35 cellular contexts compared by ENCODE assay signal in the genomic region with DNA sequence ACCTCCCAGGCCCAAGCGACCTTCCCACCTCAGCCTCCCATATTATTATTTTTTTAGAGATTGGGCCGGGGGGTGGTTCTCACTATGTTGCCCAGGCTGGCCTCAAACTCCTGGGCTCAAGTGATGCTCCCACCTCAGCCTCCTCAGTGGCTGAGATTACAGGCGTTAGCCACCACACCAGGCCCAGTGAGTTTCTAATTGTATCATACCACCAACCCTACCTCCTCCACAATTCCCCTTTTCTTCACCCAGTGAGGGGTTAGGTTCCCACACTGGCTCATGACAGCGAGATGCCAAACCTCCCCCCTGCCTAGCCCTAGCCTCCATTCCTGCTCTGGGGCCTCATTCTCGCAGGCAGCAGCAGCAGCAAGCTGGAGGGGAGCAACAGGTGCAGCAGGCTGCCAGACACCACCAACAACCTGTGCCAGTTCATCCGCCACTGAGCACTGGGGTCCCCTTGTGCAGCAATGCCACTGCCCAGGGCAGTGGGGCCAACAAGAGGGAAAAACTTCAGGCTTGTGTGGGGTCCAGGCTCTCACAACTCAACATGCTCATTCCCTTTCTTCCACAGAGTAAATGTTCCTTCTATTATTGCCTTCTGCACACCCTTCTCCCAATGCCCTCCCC. TPM values are rescaled to one million over a fixed set of nuclear protein-coding genes. Genes with fewer than 3 reads are reported as not detected.
"Had no signal": no experiment of that assay in that cellular context is flagged by ENCODE, and none has a peak within 500 bp of the region (broad histone marks: within the 10 kb centered on the region; RNA-seq: fewer than 3 reads in every experiment).

No MANE protein-coding gene starts in this region.

- H3K4me3 ChIP-seq: breast epithelium, gastrocnemius medialis, hepatocyte, skin epidermis, uterus had no signal

- H3K27me3 ChIP-seq: breast epithelium, gastrocnemius medialis, hepatocyte, neutrophil, uterus had no signal

- H3K9me3 Mint-ChIP-seq: activated CD4-positive, alpha-beta memory T cell treated with anti-CD3 and anti-CD28 coated beads, Interleukin-2, amount 10 ng/mL, durations not matched to agents 7 days and 5 days; activated CD4-positive, alpha-beta T cell treated with anti-CD3 and anti-CD28 coated beads, Interleukin-2, amount 10 ng/mL, durations not matched to agents 7 days and 5 days; activated naive CD4-positive, alpha-beta T cell treated with anti-CD3 and anti-CD28 coated beads, Interleukin-2, amount 50 U/mL, for 72 hours; nephron; stimulated activated naive CD8-positive, alpha-beta T cell treated with anti-CD3 and anti-CD28 coated beads, Interleukin-15, amount 100 ng/mL, for 72 hours; type B pancreatic cell; WTC11 had no signal

- H3K9me3 ChIP-seq: breast epithelium, gastrocnemius medialis, neutrophil, uterus had no signal

- H3K36me3 Mint-ChIP-seq: activated naive CD4-positive, alpha-beta T cell treated with anti-CD3 and anti-CD28 coated beads, Interleukin-2, amount 50 U/mL, for 72 hours; WTC11 had no signal

- H3K36me3 ChIP-seq: breast epithelium, gastrocnemius medialis, uterus had no signal

- FAIRE-seq: colon, endometrium, kidney had no signal

- H3K4me3 Mint-ChIP-seq: activated CD4-positive, alpha-beta memory T cell treated with anti-CD3 and anti-CD28 coated beads, Interleukin-2, amount 10 ng/mL, durations not matched to agents 7 days and 5 days; activated CD4-positive, alpha-beta T cell treated with anti-CD3 and anti-CD28 coated beads, Interleukin-2, amount 10 ng/mL, durations not matched to agents 7 days and 5 days; nephron; stimulated activated naive CD8-positive, alpha-beta T cell treated with anti-CD3 and anti-CD28 coated beads, Interleukin-15, amount 100 ng/mL, for 72 hours; type B pancreatic cell; WTC11 had no signal

- DNase-seq: activated CD4-positive, alpha-beta memory T cell treated with anti-CD3 and anti-CD28 coated beads, Interleukin-2, amount 10 ng/mL, durations not matched to agents 7 days and 5 days; activated CD4-positive, alpha-beta T cell treated with anti-CD3 and anti-CD28 coated beads for 1 hour; activated CD4-positive, alpha-beta T cell treated with anti-CD3 and anti-CD28 coated beads, Interleukin-2, amount 10 ng/mL, durations not matched to agents 7 days and 5 days; activated CD8-positive, alpha-beta memory T cell treated with anti-CD3 and anti-CD28 coated beads, Interleukin-2, amount 50 U/mL, for 48 hours; activated naive CD4-positive, alpha-beta T cell; activated T-cell treated with anti-CD3 and anti-CD28 coated beads, Interleukin-2, amount 50 U/mL, for 48 hours; central memory CD4-positive, alpha-beta T cell; effector CD8-positive, alpha-beta T cell; erythroblast; gastrocnemius medialis; glutamatergic neuron; kidney; left colon; midbrain; stimulated activated CD4-positive, alpha-beta T cell treated with anti-CD3 and anti-CD28 coated beads, Interleukin-12 subunit alpha, Interleukin-12 subunit beta, amount 100 ng/mL, for 4 hours; stimulated activated CD4-positive, alpha-beta T cell treated with anti-CD3 and anti-CD28 coated beads, Interleukin-4, amount 100 ng/mL, for 1 hour; stimulated activated naive CD8-positive, alpha-beta T cell treated with anti-CD3 and anti-CD28 coated beads, Interleukin-15, amount 100 ng/mL, for 72 hours; substantia nigra; T-helper 2 cell; uterus had no signal

- ATAC-seq: activated naive CD4-positive, alpha-beta T cell treated with anti-CD3 and anti-CD28 coated beads, Interleukin-2, amount 50 U/mL, for 72 hours; gastrocnemius medialis; left colon; sciatic nerve; stimulated activated naive CD8-positive, alpha-beta T cell treated with anti-CD3 and anti-CD28 coated beads, Interleukin-15, amount 100 ng/mL, for 72 hours; WTC11 had no signal

- H3K4me2 ChIP-seq: hepatocyte had no signal

- H2AFZ ChIP-seq: hepatocyte had no signal

- H3K27ac ChIP-seq: hepatocyte, skin epidermis, uterus had no signal

- H3K27ac Mint-ChIP-seq: activated CD4-positive, alpha-beta memory T cell treated with anti-CD3 and anti-CD28 coated beads, Interleukin-2, amount 10 ng/mL, durations not matched to agents 7 days and 5 days; activated CD4-positive, alpha-beta T cell treated with anti-CD3 and anti-CD28 coated beads, Interleukin-2, amount 10 ng/mL, durations not matched to agents 7 days and 5 days; nephron; type B pancreatic cell; WTC11 had no signal

- H3K4me1 Mint-ChIP-seq: WTC11 had no signal

- H3K27me3 Mint-ChIP-seq: activated CD4-positive, alpha-beta memory T cell treated with anti-CD3 and anti-CD28 coated beads, Interleukin-2, amount 10 ng/mL, durations not matched to agents 7 days and 5 days; activated CD4-positive, alpha-beta T cell treated with anti-CD3 and anti-CD28 coated beads, Interleukin-2, amount 10 ng/mL, durations not matched to agents 7 days and 5 days; stimulated activated naive CD8-positive, alpha-beta T cell treated with anti-CD3 and anti-CD28 coated beads, Interleukin-15, amount 100 ng/mL, for 72 hours; type B pancreatic cell had no signal

RNA-seq across cellular contexts. Expression of a gene that starts 11.5 kb away (rescaled TPM):
- total RNA-seq: activated CD4-positive, alpha-beta memory T cell treated with anti-CD3 and anti-CD28 coated beads, Interleukin-2, amount 10 ng/mL, durations not matched to agents 7 days and 5 days; activated CD4-positive, alpha-beta T cell treated with anti-CD3 and anti-CD28 coated beads, Interleukin-2, amount 10 ng/mL, durations not matched to agents 7 days and 5 days; breast epithelium; dermis microvascular lymphatic vessel endothelial cell; gastrocnemius medialis; kidney; left colon; lower leg skin; osteocyte; posterior vena cava; sciatic nerve; uterus; WTC11 had no signal

RNA-seq across cellular contexts. Expression of a gene that starts 41.0 kb away (rescaled TPM):
- total RNA-seq: activated CD4-positive, alpha-beta memory T cell treated with anti-CD3 and anti-CD28 coated beads, Interleukin-2, amount 10 ng/mL, durations not matched to agents 7 days and 5 days; activated CD4-positive, alpha-beta T cell treated with anti-CD3 and anti-CD28 coated beads, Interleukin-2, amount 10 ng/mL, durations not matched to agents 7 days and 5 days; dermis microvascular lymphatic vessel endothelial cell had no signal
